In genomic region chr12:75933136-75933535, GRCh38 we compare ENCODE assay signal across 14 cellular contexts.
DNase-seq lines count a peak whose midpoint lies in the region; ATAC-seq and TF ChIP-seq lines count a peak whose summit lies in the region.
"Had no signal": no experiment of that assay in that cellular context is flagged by ENCODE, and none has a peak within 500 bp of the region (broad histone marks: within the 10 kb centered on the region; RNA-seq: fewer than 3 reads in every experiment).

No MANE protein-coding gene starts in this region.

- ATAC-seq in Right ventricle myocardium inferior = no peak
- no peak for ATAC-seq in GM21619 (IDR thresholded peaks at IDR 0.05; ENCODE audit: unreplicated experiment)

- DNase-seq in AG09319 (ENCODE audit: extremely low read depth, low read depth) (peak; percentile 38), LoVo (ENCODE audit: low spot score) (peak; percentile 80), astrocyte of the spinal cord (ENCODE audit: low read depth, low spot score) (peak; percentile 83), kidney epithelial cell (ENCODE audit: low read depth) (peak; percentile 82), Right ventricle myocardium inferior (ENCODE audit: missing footprints) (no peak), SK-N-DZ (ENCODE audit: low spot score) (no peak), NCI-H1048 (lab: John Stamatoyannopoulos, UW) (no peak)
- DNase-seq: activated CD4-positive, alpha-beta T cell treated with anti-CD3 and anti-CD28 coated beads, Interleukin-2, amount 10 ng/mL, durations not matched to agents 7 days and 5 days; CD8-positive, alpha-beta memory T cell; kidney; NCI-H2227 treated with DMSO at 0.1 percent for 48 hours; stimulated activated naive CD4-positive, alpha-beta T cell treated with Interleukin-2 at 50 U/mL for 16 hours had no signal

- H3K36me3 ChIP-seq in kidney epithelial cell (ENCODE audit: control insufficient read depth, insufficient read depth, low read length) = no peaks in the 10 kb centered on the region
- H3K36me3 ChIP-seq: SJSA1 had no signal

- intact Hi-C loops in Right ventricle myocardium inferior (cut with DNase I) = no loop called here

- no peak for TF ChIP-seq CTCF in AG09319 (IDR thresholded peaks at IDR 0.05; ENCODE audit: low read depth, low read length)
- no peak for TF ChIP-seq CTCF in astrocyte of the spinal cord (IDR thresholded peaks at IDR 0.05; ENCODE audit: low read depth, low read length)
- TF ChIP-seq CTCF in kidney epithelial cell (IDR thresholded peaks at IDR 0.05; ENCODE audit: insufficient read depth, low read length, poor library complexity, severe bottlenecking) = no peak

- in situ Hi-C loops in astrocyte of the spinal cord (cut with HindIII; ENCODE audit: low sequenced_read_pairs) = no loop called here

- H3K27me3 ChIP-seq in kidney epithelial cell (ENCODE audit: control insufficient read depth, insufficient read depth, low read length) = no peaks in the 10 kb centered on the region
- H3K27me3 ChIP-seq: SJSA1 had no signal

- H3K4me3 ChIP-seq in astrocyte of the spinal cord (ENCODE audit: low read depth, low read length) = no peak overlapping the region
- no peak overlapping the region for H3K4me3 ChIP-seq in kidney epithelial cell (ENCODE audit: low read depth, low read length)
- H3K4me3 ChIP-seq: SJSA1 had no signal

Comparison
In these comparisons a context has a peak if more than half of its experiments do, and no peak if none do; other contexts are left out.
1. DNase-seq: peak in AG09319 (single experiment), LoVo (single experiment), astrocyte of the spinal cord (single experiment) and kidney epithelial cell (single experiment); none in Right ventricle myocardium inferior (single experiment), SK-N-DZ (single experiment) and NCI-H1048 (single experiment).